1 cellular context compared by ENCODE assay signal in the genomic region with DNA sequence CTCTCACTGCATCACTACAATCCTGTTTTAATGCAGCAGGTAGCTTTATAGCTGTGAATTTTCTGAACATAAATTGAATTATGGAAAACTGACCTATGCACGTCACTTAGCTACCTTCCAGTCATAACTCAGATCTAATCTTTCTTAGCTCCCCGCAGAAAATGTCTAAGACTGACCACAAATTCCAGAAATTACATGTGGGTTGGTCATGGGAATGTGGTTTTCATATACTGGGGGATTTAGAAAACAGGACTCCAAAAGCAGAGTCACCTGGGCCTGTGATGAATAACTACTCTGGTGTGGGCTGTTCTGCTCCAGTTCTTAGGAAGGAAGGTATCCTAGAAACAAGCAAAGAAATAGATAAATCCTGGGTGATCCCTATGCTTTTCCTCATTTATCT.
TF ChIP-seq lines count a peak whose summit lies in the region.

No MANE protein-coding gene starts in this region.

TF ChIP-seq in SK-N-SH, 30 proteins besides CTCF, POLR2A, EP300 and RAD21 (continued from another document):
- TF ChIP-seq MAX (IDR thresholded peaks at IDR 0.05; ENCODE audit: low read depth) (0 out of 2 replicates have a peak, but pooled peaks have one; percentile 15), EZH2phosphoT487 (IDR thresholded peaks at IDR 0.05; ENCODE audit: borderline replicate concordance, low read depth) (no peak), FOXM1 (IDR thresholded peaks at IDR 0.05; ENCODE audit: low read depth) (no peak), YY1 (IDR thresholded peaks at IDR 0.05; ENCODE audit: low read depth) (no peak), FOSL2 (IDR thresholded peaks at IDR 0.05; ENCODE audit: borderline replicate concordance, low read depth) (peak; percentile 76), MXI1 (IDR thresholded peaks at IDR 0.05; ENCODE audit: low read depth, low read length) (no peak)
